9 cellular contexts compared by ENCODE assay signal in the genomic region with DNA sequence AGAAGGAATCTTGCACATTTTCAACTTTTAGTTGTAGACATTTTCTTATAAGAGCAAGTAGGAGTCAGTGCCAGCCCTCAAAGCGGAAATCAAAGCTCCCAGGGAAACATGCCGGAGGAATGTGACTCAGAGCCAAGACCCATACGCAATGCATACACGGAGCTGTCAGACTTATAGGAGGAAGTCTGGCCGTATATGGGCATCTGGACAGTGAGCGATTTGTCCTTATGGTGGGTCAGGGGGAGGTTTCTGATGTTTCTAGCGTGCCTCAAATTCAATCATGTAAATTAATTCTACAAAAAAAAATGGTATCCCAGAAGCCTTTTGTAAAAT. TPM values are rescaled to one million over a fixed set of nuclear protein-coding genes. Genes with fewer than 3 reads are reported as not detected.
A peak's percentile ranks its signal among the peaks of the same experiment; 100 is the strongest.
DNase-seq lines count a peak whose midpoint lies in the region; ATAC-seq and TF ChIP-seq lines count a peak whose summit lies in the region.
"Had no signal": no experiment of that assay in that cellular context is flagged by ENCODE, and none has a peak within 500 bp of the region (broad histone marks: within the 10 kb centered on the region; RNA-seq: fewer than 3 reads in every experiment).

No MANE protein-coding gene starts in this region.

- no peaks in the 10 kb centered on the region for H3K9me3 Mint-ChIP-seq in activated CD4-positive, alpha-beta memory T cell treated with anti-CD3 and anti-CD28 coated beads for 36 hours

- intact Hi-C loops in stomach (cut with DNase I; ENCODE audit: low total_unique reads), result no loop called here
- intact Hi-C loops in activated CD4-positive, alpha-beta memory T cell treated with anti-CD3 and anti-CD28 coated beads for 36 hours (cut with micrococcal nuclease), result no loop called here

- 11 to 26% (median 18%) methylated on average over 7 of the region's 7 CpGs for WGBS in stomach, 5 donors

- no peak for TF ChIP-seq CTCF in astrocyte of the cerebellum (IDR thresholded peaks at IDR 0.05; ENCODE audit: low read depth, low read length, missing control alignments)
- TF ChIP-seq CTCF in stomach (IDR thresholded peaks at IDR 0.05), result no peak

- peaks cover 32 to 59% (median 38%) of the 10 kb centered on the region in 4 donors for H3K4me1 ChIP-seq in stomach

- peaks cover 33% of the 10 kb centered on the region for H3K27me3 Mint-ChIP-seq in activated CD4-positive, alpha-beta memory T cell treated with anti-CD3 and anti-CD28 coated beads for 36 hours

- TF ChIP-seq POLR2A in stomach (IDR thresholded peaks at IDR 0.05), result no peak

- peak; percentile 92 for DNase-seq in HT-29 (ENCODE audit: low spot score)
- DNase-seq in astrocyte of the cerebellum (ENCODE audit: low read depth), result peak; percentile 99
- peak; percentile 100 for DNase-seq in iris pigment epithelial cell (ENCODE audit: low read depth)
- DNase-seq in stomach, result peak; percentile 81
- no peak for DNase-seq in activated CD4-positive, alpha-beta memory T cell treated with anti-CD3 and anti-CD28 coated beads for 36 hours
- DNase-seq: activated CD8-positive, alpha-beta memory T cell treated with anti-CD3 and anti-CD28 coated beads for 24 hours had no signal

- H3K9me3 ChIP-seq in stomach, result no peaks in the 10 kb centered on the region

- ATAC-seq in GM19324 (IDR thresholded peaks at IDR 0.05; ENCODE audit: low FRiP score, unreplicated experiment) (no peak), HG03442 (IDR thresholded peaks at IDR 0.05; ENCODE audit: unreplicated experiment) (no peak), HG02763 (IDR thresholded peaks at IDR 0.05; ENCODE audit: unreplicated experiment) (no peak)

- H3K36me3 Mint-ChIP-seq in activated CD4-positive, alpha-beta memory T cell treated with anti-CD3 and anti-CD28 coated beads for 36 hours, result no peaks in the 10 kb centered on the region

- no peak overlapping the region for H3K4me3 ChIP-seq in astrocyte of the cerebellum (ENCODE audit: low read depth, low read length)
- H3K4me3 ChIP-seq in stomach, result peak overlapping the region in 2 of 4 donors; percentile 5 to 17

- no peak overlapping the region for H3K27ac Mint-ChIP-seq in activated CD4-positive, alpha-beta memory T cell treated with anti-CD3 and anti-CD28 coated beads for 36 hours

- CTCF ChIA-PET in activated CD4-positive, alpha-beta memory T cell treated with anti-CD3 and anti-CD28 coated beads for 36 hours (lab: Charles Lee), result no interaction called here

- H3K36me3 ChIP-seq in stomach, result no peaks in the 10 kb centered on the region

- POLR2A ChIA-PET in activated CD4-positive, alpha-beta memory T cell treated with anti-CD3 and anti-CD28 coated beads for 36 hours (lab: Charles Lee), result no interaction called here

- H3K4me1 Mint-ChIP-seq in activated CD4-positive, alpha-beta memory T cell treated with anti-CD3 and anti-CD28 coated beads for 36 hours (ENCODE audit: low read depth), result peaks cover 9% of the 10 kb centered on the region

- H3K27me3 ChIP-seq in stomach, result peaks cover 0 to 7% (median 0%) of the 10 kb centered on the region in 3 donors

- in situ Hi-C loops in astrocyte of the cerebellum (cut with HindIII; ENCODE audit: low sequenced_read_pairs), result no loop called here

- no peak overlapping the region for H3K4me3 Mint-ChIP-seq in activated CD4-positive, alpha-beta memory T cell treated with anti-CD3 and anti-CD28 coated beads for 36 hours

- no peak for TF ChIP-seq EP300 in stomach (IDR thresholded peaks at IDR 0.05)

- peak overlapping the region; percentile 59 to 77 (median 71) for H3K27ac ChIP-seq in stomach

RNA-seq across cellular contexts. Expression of a gene that starts 3.6 kb away (rescaled TPM):
- total RNA-seq in HT-29 (2014; rRNA removed; shearing (Covaris generic)), result 29.2 and 32.8 TPM in 2 replicates
- total RNA-seq in stomach, result 100 to 1,000 TPM in 3 of 5 donors, 10 to 100 TPM in 2; 89.3 to 317 (median 130) TPM
- polyA plus RNA-seq in stomach, result 10 to 100 TPM; 38.5 to 45.4 (median 40.3) TPM
- total RNA-seq in activated CD4-positive, alpha-beta memory T cell treated with anti-CD3 and anti-CD28 coated beads for 36 hours, result not detected

Comparison
In these comparisons a context has a peak if more than half of its experiments do, and no peak if none do; other contexts are left out.
1. RNA of a gene that starts 3.6 kb away (total RNA-seq): 89.3 to 317 TPM in stomach and 29.2 to 32.8 TPM in HT-29; not detected in activated CD4-positive, alpha-beta memory T cell treated with anti-CD3 and anti-CD28 coated beads for 36 hours; every median in the first group is over 10 times any median in the second.